Comparison of ENCODE assay signal across 7 cellular contexts in the genomic region with DNA sequence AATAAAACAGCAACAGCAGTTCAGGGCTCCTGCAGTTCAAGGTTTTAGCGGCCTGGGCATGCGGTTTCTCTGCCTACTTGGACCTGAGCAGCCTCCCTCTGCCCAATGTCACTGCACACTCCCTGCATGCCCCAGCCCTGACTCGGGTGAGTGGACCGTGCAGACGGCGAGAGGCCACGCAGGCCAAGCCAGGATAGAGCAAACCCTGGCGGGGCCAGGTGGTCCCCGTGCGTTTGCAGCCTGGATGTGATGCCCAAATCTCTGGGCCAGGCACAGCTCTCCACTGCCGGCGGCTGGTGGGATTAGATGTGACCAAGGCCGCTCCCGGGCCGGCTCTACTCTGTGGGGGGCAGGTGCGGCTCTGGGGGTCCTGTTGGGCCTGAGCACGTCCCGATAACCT.
DNase-seq lines count a peak whose midpoint lies in the region; ATAC-seq, FAIRE-seq and TF ChIP-seq lines count a peak whose summit lies in the region.
"Not testable (repeated sequence)": the region's sequence is repeated elsewhere in the genome, so short reads cannot be mapped to it uniquely, and the experiment has no call there.

No MANE protein-coding gene starts in this region.

- not testable (repeated sequence) for TF ChIP-seq POLR2A in endothelial cell of umbilical vein (IDR thresholded peaks at IDR 0.05; ENCODE audit: low read depth, low read length)

- not testable (repeated sequence) for H4K20me1 ChIP-seq in endothelial cell of umbilical vein (replicated peaks; ENCODE audit: control insufficient read depth, extremely low read depth, insufficient read depth, low read length)

- ATAC-seq in WTC11; mucosa of descending colon; aorta (ENCODE audit: low FRiP score): not testable (repeated sequence)

- H3K4me1 Mint-ChIP-seq in WTC11: not testable (repeated sequence)

- CTCF ChIA-PET in WTC11 (lab: Charles Lee); endothelial cell of umbilical vein (lab: Charles Lee): not testable (repeated sequence)

- not testable (repeated sequence) for H3K79me2 ChIP-seq in endothelial cell of umbilical vein (ENCODE audit: control insufficient read depth, insufficient read depth, low read length)

- H3K27ac ChIP-seq in endothelial cell of umbilical vein (ENCODE audit: insufficient read depth, low read depth, low read length); left ventricle myocardium inferior (replicated peaks); aorta (ENCODE audit: low read depth in 1 of 2, low read length in 2 of 2): not testable (repeated sequence)

- BruUV-seq in endothelial cell of umbilical vein (replicated peaks; lab: Mats Ljungman, UMichigan): not testable (repeated sequence)

- H3K4me3 Mint-ChIP-seq in WTC11: not testable (repeated sequence)

- not testable (repeated sequence) for H3K4me1 ChIP-seq in endothelial cell of umbilical vein (ENCODE audit: control insufficient read depth, extremely low read depth, insufficient read depth, low read length); left ventricle myocardium inferior; mucosa of descending colon (ENCODE audit: low read depth); aorta (ENCODE audit: control insufficient read depth in 1 of 2, insufficient read depth in 2 of 2, low read length in 2 of 2)

- DNase-seq in WTC11 (ENCODE audit: low spot score) (peak; percentile 9), left ventricle myocardium inferior (peak; percentile 9), mucosa of descending colon (peak in 2 of 3 donors; percentile 4 to 31), posterior cingulate gyrus (peak in 6 of 10 donors; percentile 3 to 78 (median 15)), aorta (peak; percentile 24 to 73)
- peak; percentile 4 for DNase-seq in activated naive CD4-positive, alpha-beta T cell treated with anti-CD3 and anti-CD28 coated beads, Interleukin-2, amount 50 U/mL, for 16 hours
- not testable (repeated sequence) for DNase-seq in endothelial cell of umbilical vein (ENCODE audit: low read depth, low spot score)

- not testable (repeated sequence) for H3K9ac ChIP-seq in endothelial cell of umbilical vein (replicated peaks; ENCODE audit: extremely low read depth, insufficient read depth, low read length)

- not testable (repeated sequence) for H3K36me3 Mint-ChIP-seq in WTC11

- not testable (repeated sequence) for H3K9me3 ChIP-seq in endothelial cell of umbilical vein (replicated peaks; ENCODE audit: control insufficient read depth, insufficient read depth, low read length); left ventricle myocardium inferior (replicated peaks); mucosa of descending colon; aorta (ENCODE audit: control insufficient read depth, low read length)

- dilution Hi-C loops in endothelial cell of umbilical vein (cut with MboI; ENCODE audit: extremely low pct_ligation_motif_present, low sequenced_read_pairs): not testable (repeated sequence)

- WGBS in aorta, 2 donors: 94% methylated on average over 14 to 18 of the region's 18 CpGs

- not testable (repeated sequence) for H3K4me3 ChIP-seq in endothelial cell of umbilical vein (replicated peaks in 1 of 3; ENCODE audit: insufficient read depth in 1 of 3, low read depth in 1 of 3, low read length in 3 of 3); left ventricle myocardium inferior; mucosa of descending colon; aorta (ENCODE audit: low read length in 2 of 2)

- H3K27ac Mint-ChIP-seq in WTC11: 0 out of 2 replicates have a peak overlapping the region, but pooled peaks have one; percentile 27

- H2AFZ ChIP-seq in endothelial cell of umbilical vein (ENCODE audit: low read depth, low read length): not testable (repeated sequence)

- POLR2A ChIA-PET in WTC11 (lab: Charles Lee); endothelial cell of umbilical vein (lab: Charles Lee): not testable (repeated sequence)

- not testable (repeated sequence) for H3K9me1 ChIP-seq in endothelial cell of umbilical vein (replicated peaks; ENCODE audit: control insufficient read depth, extremely low read depth, insufficient read depth, low read length)

- intact Hi-C loops in endothelial cell of umbilical vein (cut with micrococcal nuclease); left ventricle myocardium inferior (cut with micrococcal nuclease); mucosa of descending colon (cut with DNase I, micrococcal nuclease); posterior cingulate gyrus (cut with DNase I); aorta (cut with DNase I): not testable (repeated sequence)

- TF ChIP-seq CTCF in WTC11 (IDR thresholded peaks at IDR 0.05); endothelial cell of umbilical vein (IDR thresholded peaks at IDR 0.05; ENCODE audit: extremely low read depth in 1 of 2, insufficient read depth in 1 of 2, low read depth in 1 of 2, low read length in 2 of 2); left ventricle myocardium inferior (IDR thresholded peaks at IDR 0.05; ENCODE audit: borderline replicate concordance); mucosa of descending colon (IDR thresholded peaks at IDR 0.05): not testable (repeated sequence)

- H3K4me2 ChIP-seq in endothelial cell of umbilical vein (ENCODE audit: insufficient read depth, low read length): not testable (repeated sequence)

- not testable (repeated sequence) for H3K36me3 ChIP-seq in endothelial cell of umbilical vein (ENCODE audit: control insufficient read depth in 2 of 2, extremely low read depth in 1 of 2, insufficient read depth in 2 of 2, low read length in 2 of 2); left ventricle myocardium inferior; mucosa of descending colon (ENCODE audit: low read depth); aorta (ENCODE audit: control insufficient read depth in 1 of 2, insufficient read depth in 2 of 2, low read length in 1 of 2)

- not testable (repeated sequence) for H3K27me3 Mint-ChIP-seq in WTC11 (ENCODE audit: low read depth)

- H3K9me3 Mint-ChIP-seq in WTC11: not testable (repeated sequence)

- peak; percentile 18 for FAIRE-seq in endothelial cell of umbilical vein (lab: Jason Lieb, UNC)

- not testable (repeated sequence) for H3K27me3 ChIP-seq in endothelial cell of umbilical vein (ENCODE audit: control insufficient read depth in 2 of 2, insufficient read depth in 2 of 2, low read length in 2 of 2); left ventricle myocardium inferior (ENCODE audit: low read depth); aorta (ENCODE audit: control insufficient read depth in 1 of 2, insufficient read depth in 2 of 2, low read length in 1 of 2)
